11 cellular contexts compared by ENCODE assay signal in the genomic region with DNA sequence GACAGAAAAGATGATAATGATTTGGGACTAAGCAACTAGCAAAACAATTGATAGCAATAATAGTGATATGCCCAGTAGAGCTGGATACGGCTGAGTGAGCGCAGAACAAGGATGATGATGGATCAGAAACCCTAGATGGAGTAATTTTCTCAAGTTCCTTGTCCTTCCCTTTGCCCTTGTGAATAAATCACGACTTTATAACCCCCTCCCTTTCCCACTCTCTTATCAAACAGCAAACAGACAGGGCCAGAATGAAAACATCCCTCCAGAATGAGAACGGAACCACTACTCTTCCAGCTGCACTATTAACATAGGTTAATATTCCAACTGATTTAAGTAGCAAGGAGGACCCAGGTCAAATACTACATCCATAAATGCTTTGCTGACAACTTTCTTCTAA. TPM values are rescaled to one million over a fixed set of nuclear protein-coding genes. Genes with fewer than 3 reads are reported as not detected.
A peak's percentile ranks its signal among the peaks of the same experiment; 100 is the strongest.
DNase-seq lines count a peak whose midpoint lies in the region; ATAC-seq and TF ChIP-seq lines count a peak whose summit lies in the region.
"Had no signal": no experiment of that assay in that cellular context is flagged by ENCODE, and none has a peak within 500 bp of the region (broad histone marks: within the 10 kb centered on the region; RNA-seq: fewer than 3 reads in every experiment).

No MANE protein-coding gene starts in this region.

- H3K27ac Mint-ChIP-seq in activated naive CD8-positive, alpha-beta T cell, result peak overlapping the region; percentile 16
- H3K27ac Mint-ChIP-seq in natural killer cell treated with Interleukin-12 subunit alpha and Interleukin-12 subunit beta and Interleukin-15 and Interleukin-18, amount 100 ng/mL, for 72 hours, result peak overlapping the region; percentile 83 to 88

- no peaks in the 10 kb centered on the region for H3K27me3 Mint-ChIP-seq in activated naive CD8-positive, alpha-beta T cell
- H3K27me3 Mint-ChIP-seq in natural killer cell treated with Interleukin-12 subunit alpha and Interleukin-12 subunit beta and Interleukin-15 and Interleukin-18, amount 100 ng/mL, for 72 hours, result no peaks in the 10 kb centered on the region
- H3K27me3 Mint-ChIP-seq: dendritic cell treated with granulocyte-macrophage colony-stimulating factor and Interleukin-4, amounts not matched to agents 40 ng/mL and 50 ng/mL, for 4 days had no signal

- H3K4me3 Mint-ChIP-seq in activated naive CD8-positive, alpha-beta T cell, result peak overlapping the region; percentile 92
- H3K4me3 Mint-ChIP-seq in natural killer cell treated with Interleukin-12 subunit alpha and Interleukin-12 subunit beta and Interleukin-15 and Interleukin-18, amount 100 ng/mL, for 72 hours, result peak overlapping the region; percentile 98

- H3K4me1 Mint-ChIP-seq in activated naive CD8-positive, alpha-beta T cell (ENCODE audit: low read depth), result peaks cover 30% of the 10 kb centered on the region
- H3K4me1 Mint-ChIP-seq in natural killer cell treated with Interleukin-12 subunit alpha and Interleukin-12 subunit beta and Interleukin-15 and Interleukin-18, amount 100 ng/mL, for 72 hours (ENCODE audit: low read depth in 2 of 2), result peaks cover 41 to 63% of the 10 kb centered on the region in 2 donors

- no peak for ATAC-seq in natural killer cell treated with Interleukin-12 subunit alpha and Interleukin-12 subunit beta and Interleukin-15 and Interleukin-18, amount 100 ng/mL, for 72 hours
- ATAC-seq in GM21717 (IDR thresholded peaks at IDR 0.05; ENCODE audit: unreplicated experiment) (no peak), GM18520 (IDR thresholded peaks at IDR 0.05; ENCODE audit: unreplicated experiment) (no peak), GM19035 (IDR thresholded peaks at IDR 0.05; ENCODE audit: unreplicated experiment) (no peak)

- H3K36me3 Mint-ChIP-seq in activated naive CD8-positive, alpha-beta T cell, result peaks cover 2% of the 10 kb centered on the region
- peaks cover 13% of the 10 kb centered on the region for H3K36me3 Mint-ChIP-seq in natural killer cell treated with Interleukin-12 subunit alpha and Interleukin-12 subunit beta and Interleukin-15 and Interleukin-18, amount 100 ng/mL, for 72 hours

- H3K9me3 Mint-ChIP-seq in activated naive CD8-positive, alpha-beta T cell (ENCODE audit: low read depth), result no peaks in the 10 kb centered on the region
- H3K9me3 Mint-ChIP-seq in natural killer cell treated with Interleukin-12 subunit alpha and Interleukin-12 subunit beta and Interleukin-15 and Interleukin-18, amount 100 ng/mL, for 72 hours, result no peaks in the 10 kb centered on the region
- H3K9me3 Mint-ChIP-seq: dendritic cell treated with granulocyte-macrophage colony-stimulating factor and Interleukin-4, amounts not matched to agents 40 ng/mL and 50 ng/mL, for 4 days had no signal

- DNase-seq in ELR (ENCODE audit: low read depth) (peak; percentile 11), LNCaP clone FGC (ENCODE audit: low read depth) (no peak), HPDE6-E6E7 (ENCODE audit: extremely low spot score) (no peak)
- no peak for DNase-seq in natural killer cell treated with Interleukin-12 subunit alpha and Interleukin-12 subunit beta and Interleukin-15 and Interleukin-18, amount 100 ng/mL, for 72 hours (ENCODE audit: low spot score)
- DNase-seq: NCI-H1694 treated with DMSO at 0.1 percent for 48 hours; stimulated activated CD4-positive, alpha-beta T cell treated with anti-CD3 and anti-CD28 coated beads, Interleukin-1b, Interleukin-23, amount 100 ng/mL, for 48 hours had no signal

- TF ChIP-seq CTCF in LNCaP clone FGC (IDR thresholded peaks at IDR 0.05; ENCODE audit: control insufficient read depth, extremely low read depth, insufficient read depth), result no peak

- peak overlapping the region; percentile 64 for H3K4me3 ChIP-seq in LNCaP clone FGC (ENCODE audit: low read depth, low read length)

RNA-seq across cellular contexts. Expression of a gene that starts 1.3 kb away (rescaled TPM):
- 10 to 100 TPM; 14.9 to 26.1 TPM for total RNA-seq in natural killer cell treated with Interleukin-12 subunit alpha and Interleukin-12 subunit beta and Interleukin-15 and Interleukin-18, amount 100 ng/mL, for 72 hours

RNA-seq across cellular contexts. Expression of a gene that starts 38.3 kb away (rescaled TPM):
- 100 to 1,000 TPM; 200 to 203 TPM for total RNA-seq in natural killer cell treated with Interleukin-12 subunit alpha and Interleukin-12 subunit beta and Interleukin-15 and Interleukin-18, amount 100 ng/mL, for 72 hours
